In the genomic region with DNA sequence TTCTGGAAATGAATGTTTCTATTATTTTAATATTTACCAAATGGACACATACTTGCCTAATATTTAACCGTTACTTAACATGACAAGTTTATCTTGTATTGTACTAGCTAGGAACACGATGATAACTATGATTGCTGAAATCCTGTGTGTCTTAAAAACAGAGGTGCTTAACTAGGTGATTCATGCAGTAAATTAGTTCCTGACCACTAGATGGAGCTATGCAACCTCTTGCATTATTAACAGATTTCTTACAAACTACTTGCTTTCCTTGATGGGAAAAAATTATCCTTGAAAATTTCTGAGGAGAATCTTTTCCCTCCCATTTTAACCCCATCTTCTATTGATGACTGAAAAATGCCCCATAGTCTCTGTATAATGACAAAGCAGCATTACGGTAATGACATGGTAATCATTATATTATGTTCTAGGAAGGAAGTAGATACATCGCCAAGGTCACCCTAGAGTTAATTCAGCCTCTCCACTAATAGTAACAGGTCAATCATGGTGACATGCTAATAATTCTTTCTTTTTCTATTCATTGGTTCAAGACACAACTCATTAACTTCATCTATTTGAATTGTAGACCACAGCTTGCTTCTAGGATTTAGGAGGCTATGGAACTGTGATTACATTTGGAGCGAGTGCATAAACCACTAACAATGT, we compare ENCODE assay signal across 8 cellular contexts.
DNase-seq lines count a peak whose midpoint lies in the region; ATAC-seq and FAIRE-seq lines count a peak whose summit lies in the region.

No MANE protein-coding gene starts in this region.

- FAIRE-seq in HTR-8/SVneo (lab: Jason Lieb, UNC) (no peak), RCC 7860 (lab: Jason Lieb, UNC) (peak; percentile 48)

- DNase-seq in Ammon's horn (ENCODE audit: low spot score) (peak; percentile 68), HTR-8/SVneo (ENCODE audit: insufficient read length, low spot score) (peak; percentile 35), RCC 7860 (ENCODE audit: low spot score) (peak; percentile 44), fibroblast of gingiva (ENCODE audit: low read depth) (peak; percentile 8), renal cortical epithelial cell (ENCODE audit: low read depth) (peak; percentile 86), islet precursor cell (no peak), GM19238 (ENCODE audit: insufficient read length, low spot score) (no peak)

- ATAC-seq in GM18870 (IDR thresholded peaks at IDR 0.05; ENCODE audit: unreplicated experiment), result peak; percentile 52

Comparison
In these comparisons a context has a peak if more than half of its experiments do, and no peak if none do; other contexts are left out.
1. DNase-seq: peak in Ammon's horn (single experiment), HTR-8/SVneo (single experiment), RCC 7860 (single experiment), fibroblast of gingiva (single experiment) and renal cortical epithelial cell (single experiment); none in islet precursor cell (single experiment) and GM19238 (single experiment).